Comparison of ENCODE assay signal across 8 cellular contexts in the genomic region with DNA sequence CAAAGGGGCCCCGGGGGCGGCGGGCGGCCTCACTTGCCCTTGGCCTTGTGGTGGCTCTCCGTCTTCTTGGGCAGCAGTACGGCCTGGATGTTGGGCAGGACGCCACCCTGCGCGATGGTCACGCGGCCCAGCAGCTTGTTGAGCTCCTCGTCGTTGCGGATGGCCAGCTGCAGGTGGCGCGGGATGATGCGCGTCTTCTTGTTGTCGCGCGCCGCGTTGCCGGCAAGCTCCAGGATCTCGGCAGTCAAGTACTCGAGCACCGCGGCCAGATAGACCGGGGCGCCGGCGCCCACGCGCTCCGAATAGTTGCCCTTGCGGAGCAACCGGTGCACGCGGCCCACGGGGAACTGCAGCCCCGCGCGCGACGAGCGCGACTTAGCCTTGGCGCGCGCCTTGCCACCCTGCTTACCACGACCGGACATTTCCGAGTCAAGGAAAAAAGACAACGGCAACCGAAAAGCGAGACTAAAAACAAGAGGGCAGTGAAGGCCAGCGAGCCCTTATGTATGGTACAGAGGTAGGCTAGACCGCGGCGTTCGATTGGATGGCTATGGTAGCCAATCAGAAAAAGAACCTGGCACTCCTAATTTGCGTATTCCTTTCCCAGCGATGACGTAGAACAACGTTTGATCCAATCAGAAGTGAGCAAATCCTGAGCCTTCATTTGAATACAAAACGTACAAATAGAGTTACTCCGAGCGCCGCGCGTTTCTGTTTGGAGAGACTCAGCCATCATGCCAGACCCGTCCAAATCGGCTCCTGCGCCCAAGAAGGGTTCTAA. TPM values are rescaled to one million over a fixed set of nuclear protein-coding genes. Genes with fewer than 3 reads are reported as not detected.
DNase-seq lines count a peak whose midpoint lies in the region; ATAC-seq and TF ChIP-seq lines count a peak whose summit lies in the region.

No MANE protein-coding gene starts in this region.

- peak overlapping the region; percentile 71 to 97 (median 90) for H3K27ac ChIP-seq in dorsolateral prefrontal cortex

- DNase-seq in AG09319 (ENCODE audit: extremely low read depth, low read depth) (peak; percentile 96), NCI-H524 (lab: John Stamatoyannopoulos, UW) (peak; percentile 99), dorsolateral prefrontal cortex (peak; percentile 72 to 98 (median 92)), lower leg skin (ENCODE audit: low spot score in 2 of 2) (peak; percentile 91 to 96)
- peak; percentile 80 to 85 for DNase-seq in activated CD4-positive, alpha-beta T cell treated with anti-CD3 and anti-CD28 coated beads, Interleukin-2, amount 50 U/mL, for 48 hours
- peak; percentile 70 to 83 for DNase-seq in stimulated activated CD4-positive, alpha-beta T cell treated with anti-CD3 and anti-CD28 coated beads, Interleukin-4, amount 100 ng/mL, for 4 hours

- H3K4me3 ChIP-seq in dorsolateral prefrontal cortex (peak overlapping the region; percentile 49 to 84 (median 71)), lower leg skin (ENCODE audit: low read depth, poor library complexity, severe bottlenecking) (peak overlapping the region; percentile 49)

- 1% methylated on average over 48 to 70 of the region's 74 CpGs for WGBS in lower leg skin, 2 donors

- TF ChIP-seq POLR2A in lower leg skin (IDR thresholded peaks at IDR 0.05): no peak

- peak; percentile 27 for TF ChIP-seq CTCF in AG09319 (IDR thresholded peaks at IDR 0.05; ENCODE audit: low read depth, low read length)
- TF ChIP-seq CTCF in dorsolateral prefrontal cortex (IDR thresholded peaks at IDR 0.05 in 54 of 56, conservative IDR thresholded peaks at IDR 0.05 in 2 of 56; ENCODE audit: low read depth in 1 of 56, partially characterized antibody in 56 of 56): peak in 33 of 56 donors; percentile 6 to 48 (median 32)
- TF ChIP-seq CTCF in lower leg skin (IDR thresholded peaks at IDR 0.05): no peak

- ATAC-seq in GM19043 (IDR thresholded peaks at IDR 0.05; ENCODE audit: low read depth, unreplicated experiment): peak; percentile 89
- peak; percentile 80 for ATAC-seq in HG03342 (IDR thresholded peaks at IDR 0.05; ENCODE audit: unreplicated experiment)

- intact Hi-C loops in dorsolateral prefrontal cortex (cut with DNase I): loop anchor here in 1 of 2 donors (1.0 to 5.0 kb wide), 3 partner anchors 30 to 290 kb away; partner anchors contain the start of genes IBA57, RNF187 and TRIM11
- intact Hi-C loops in lower leg skin (cut with DNase I; ENCODE audit: low total_unique reads): no loop called here

- H3K27me3 ChIP-seq in dorsolateral prefrontal cortex: peaks cover 0 to 43% (median 7%) of the 10 kb centered on the region in 45 donors

RNA-seq across cellular contexts. Expression of gene RNF187, which starts 29.6 kb away (rescaled TPM):
- total RNA-seq in dorsolateral prefrontal cortex (100 to 1,000 TPM; 154 to 378 (median 280) TPM), lower leg skin (100 to 1,000 TPM in 1 of 4 donors, 10 to 100 TPM in 3; 75.8 to 106 (median 80.1) TPM)

RNA-seq across cellular contexts. Expression of gene TRIM17, which starts 40.9 kb away (rescaled TPM):
- total RNA-seq in dorsolateral prefrontal cortex: 10 to 100 TPM in 116 of 120 experiments, 1 to 10 TPM in 4; 8.5 to 40.4 (median 21.4) TPM
- 1 to 10 TPM in 3 of 4 donors, under 1 TPM in 1; 0.97 to 4.2 (median 1.8) TPM for total RNA-seq in lower leg skin

RNA-seq across cellular contexts. Expression of gene TRIM11, which starts 51.0 kb away (rescaled TPM):
- total RNA-seq in dorsolateral prefrontal cortex (10 to 100 TPM; 15.7 to 36.4 (median 25.3) TPM), lower leg skin (10 to 100 TPM; 28.3 to 52.9 (median 31.5) TPM)

Comparison
In these comparisons a context has a peak if more than half of its experiments do, and no peak if none do; other contexts are left out.
1. Peak in every context shown above with its lines: DNase-seq, ATAC-seq, H3K4me3 ChIP-seq and H3K27ac ChIP-seq.
2. CTCF ChIP-seq: peak in AG09319 (single experiment) and dorsolateral prefrontal cortex (33 of 56); none in lower leg skin (0 of 3).